17 cellular contexts compared by ENCODE assay signal in genomic region chr5:98906756-98907355, GRCh38. TPM values are rescaled to one million over a fixed set of nuclear protein-coding genes. Genes with fewer than 3 reads are reported as not detected.
DNase-seq lines count a peak whose midpoint lies in the region; ATAC-seq and TF ChIP-seq lines count a peak whose summit lies in the region.
"Had no signal": no experiment of that assay in that cellular context is flagged by ENCODE, and none has a peak within 500 bp of the region (broad histone marks: within the 10 kb centered on the region; RNA-seq: fewer than 3 reads in every experiment).

No MANE protein-coding gene starts in this region.

- H3K4me2 ChIP-seq in PC-3 (ENCODE audit: low read length) = no peak overlapping the region
- H3K4me2 ChIP-seq: PC-9 had no signal

- peaks cover 44% of the 10 kb centered on the region for H3K4me1 Mint-ChIP-seq in stimulated activated naive CD8-positive, alpha-beta T cell treated with anti-CD3 and anti-CD28 coated beads, Interleukin-15, amount 100 ng/mL, for 72 hours
- peaks cover 42% of the 10 kb centered on the region for H3K4me1 Mint-ChIP-seq in central memory CD8-positive, alpha-beta T cell

- H3K9me3 Mint-ChIP-seq in stimulated activated naive CD8-positive, alpha-beta T cell treated with anti-CD3 and anti-CD28 coated beads, Interleukin-15, amount 100 ng/mL, for 72 hours = no peaks in the 10 kb centered on the region
- H3K9me3 Mint-ChIP-seq in central memory CD8-positive, alpha-beta T cell = no peaks in the 10 kb centered on the region
- H3K9me3 Mint-ChIP-seq: activated B cell treated with CpG ODN at 0.5 μM for 24 hours, H9, nephron progenitor cell had no signal

- H3F3A ChIP-seq in PC-3 (ENCODE audit: low read length, unreplicated experiment) = peaks cover 13% of the 10 kb centered on the region

- no peak overlapping the region for H3K4me3 Mint-ChIP-seq in stimulated activated naive CD8-positive, alpha-beta T cell treated with anti-CD3 and anti-CD28 coated beads, Interleukin-15, amount 100 ng/mL, for 72 hours
- no peak overlapping the region for H3K4me3 Mint-ChIP-seq in central memory CD8-positive, alpha-beta T cell
- H3K4me3 Mint-ChIP-seq: activated B cell treated with CpG ODN at 0.5 μM for 24 hours, H9, nephron progenitor cell had no signal

- H3K27me3 Mint-ChIP-seq in stimulated activated naive CD8-positive, alpha-beta T cell treated with anti-CD3 and anti-CD28 coated beads, Interleukin-15, amount 100 ng/mL, for 72 hours = no peaks in the 10 kb centered on the region
- H3K27me3 Mint-ChIP-seq in central memory CD8-positive, alpha-beta T cell = no peaks in the 10 kb centered on the region
- H3K27me3 Mint-ChIP-seq: activated B cell treated with CpG ODN at 0.5 μM for 24 hours had no signal

- peaks cover 32% of the 10 kb centered on the region for H3K36me3 Mint-ChIP-seq in central memory CD8-positive, alpha-beta T cell (ENCODE audit: insufficient read depth)

- H3K9me3 ChIP-seq in PC-3 (ENCODE audit: low read length) = no peaks in the 10 kb centered on the region
- H3K9me3 ChIP-seq: gastrocnemius medialis, right atrium auricular region had no signal

- CTCF ChIA-PET in PC-3 (lab: Charles Lee) = interaction anchor here (1.7 kb wide), 1 partner anchor 126 kb away, joined by 7 read pairs; no protein-coding TSS in a partner anchor
- CTCF ChIA-PET in HEK293T (lab: Yijun Ruan, JAX) = interaction anchor here (1.9 kb wide), 1 partner anchor 156 kb away, joined by 4 read pairs; no protein-coding TSS in a partner anchor

- no peak overlapping the region for H3K27ac Mint-ChIP-seq in stimulated activated naive CD8-positive, alpha-beta T cell treated with anti-CD3 and anti-CD28 coated beads, Interleukin-15, amount 100 ng/mL, for 72 hours
- peak overlapping the region; percentile 16 for H3K27ac Mint-ChIP-seq in central memory CD8-positive, alpha-beta T cell (ENCODE audit: low read depth)
- H3K27ac Mint-ChIP-seq: activated B cell treated with CpG ODN at 0.5 μM for 24 hours, nephron progenitor cell had no signal

- no peak for DNase-seq in stimulated activated naive CD8-positive, alpha-beta T cell treated with anti-CD3 and anti-CD28 coated beads, Interleukin-15, Interleukin-2, amounts not matched to agents 100 U/mL and 50 U/mL, for 24 hours
- no peak for DNase-seq in stimulated activated naive CD8-positive, alpha-beta T cell treated with anti-CD3 and anti-CD28 coated beads, Interleukin-15, amount 100 ng/mL, for 72 hours
- DNase-seq in PC-3 (peak; percentile 66), dermis blood vessel endothelial cell (no peak), NK-92 (lab: John Stamatoyannopoulos, UW; ENCODE audit: unreplicated experiment) (no peak), HEK293T (ENCODE audit: extremely low spot score) (no peak), NCI-H748 treated with DMSO at 0.1 percent for 48 hours (lab: John Stamatoyannopoulos, UW) (no peak)
- no peak for DNase-seq in central memory CD8-positive, alpha-beta T cell (ENCODE audit: low spot score in 2 of 2)
- DNase-seq: activated B cell treated with CpG ODN at 0.5 μM for 24 hours, gastrocnemius medialis, H9, NCI-H1930, NCI-H526, nephron progenitor cell, PC-9 had no signal

- no peak overlapping the region for H3K4me3 ChIP-seq in PC-3 (ENCODE audit: low read length)
- H3K4me3 ChIP-seq: gastrocnemius medialis, PC-9, right atrium auricular region had no signal

- peak overlapping the region; percentile 2; the same call in 1 of the 2 replicates for H3K27ac ChIP-seq in PC-3 (ENCODE audit: low read length)
- H3K27ac ChIP-seq: gastrocnemius medialis, PC-9, right atrium auricular region had no signal

- peaks cover 26% of the 10 kb centered on the region for H4K20me1 ChIP-seq in PC-3 (ENCODE audit: low read length)

- POLR2A ChIA-PET in PC-3 (lab: Charles Lee; ENCODE audit: unreplicated experiment) (no interaction called here), HEK293T (lab: Yijun Ruan, JAX) (no interaction called here)

- H3K27me3 ChIP-seq in PC-3 (ENCODE audit: low read length) = no peaks in the 10 kb centered on the region
- H3K27me3 ChIP-seq: gastrocnemius medialis, right atrium auricular region had no signal

- no peak overlapping the region for H3K9ac ChIP-seq in PC-3 (ENCODE audit: low read length)

- H3K9me2 ChIP-seq in PC-3 (replicated peaks; ENCODE audit: low read length) = no peaks in the 10 kb centered on the region

- no peak for TF ChIP-seq CTCF in PC-3 (conservative IDR thresholded peaks at IDR 0.05; ENCODE audit: low read depth, low read length)

- ATAC-seq in stimulated activated naive CD8-positive, alpha-beta T cell treated with anti-CD3 and anti-CD28 coated beads, Interleukin-15, Interleukin-2, amounts not matched to agents 100 U/mL and 50 U/mL, for 24 hours = peak; percentile 55
- no peak for ATAC-seq in stimulated activated naive CD8-positive, alpha-beta T cell treated with anti-CD3 and anti-CD28 coated beads, Interleukin-15, amount 100 ng/mL, for 72 hours
- peak; percentile 62 for ATAC-seq in PC-3
- no peak for ATAC-seq in central memory CD8-positive, alpha-beta T cell (replicated peaks; ENCODE audit: extremely low read depth, poor library complexity, severe bottlenecking)
- ATAC-seq: gastrocnemius medialis, HepG2 had no signal

- peaks cover 35% of the 10 kb centered on the region for H3K36me3 ChIP-seq in PC-3 (ENCODE audit: low read depth, low read length)

- intact Hi-C loops in PC-3 (cut with micrococcal nuclease) = loop anchor here (1.0 kb wide), 3 partner anchors 20 to 153 kb away; no protein-coding TSS in a partner anchor

- peaks cover 52% of the 10 kb centered on the region for H3K4me1 ChIP-seq in PC-3 (ENCODE audit: insufficient read depth, low read length)

- no TSS peak for BruUV-seq in PC-3 (replicated peaks; lab: Mats Ljungman, UMichigan)

- H2AFZ ChIP-seq in PC-3 (ENCODE audit: low read length) = no peak overlapping the region
- H2AFZ ChIP-seq: PC-9 had no signal

- H3K79me2 ChIP-seq in PC-3 (ENCODE audit: low read length) = peaks cover 88% of the 10 kb centered on the region

TF ChIP-seq in HEK293T, 16 proteins besides CTCF, POLR2A, EP300 and RAD21:
- TF ChIP-seq ARNT (IDR thresholded peaks at IDR 0.05) = no peak
- no peak for TF ChIP-seq LEF1 (IDR thresholded peaks at IDR 0.05; ENCODE audit: borderline replicate concordance)
- TF ChIP-seq L3MBTL2 (conservative IDR thresholded peaks at IDR 0.05) = no peak
- no peak for TF ChIP-seq ELF4 (IDR thresholded peaks at IDR 0.05)
- no peak for TF ChIP-seq TARDBP (IDR thresholded peaks at IDR 0.05)
- no peak for TF ChIP-seq HDGF (IDR thresholded peaks at IDR 0.05; ENCODE audit: borderline replicate concordance)
- TF ChIP-seq PKNOX1 (IDR thresholded peaks at IDR 0.05) = no peak
- TF ChIP-seq BHLHE40 (IDR thresholded peaks at IDR 0.05; ENCODE audit: borderline replicate concordance) = no peak
- TF ChIP-seq ZNF384 (IDR thresholded peaks at IDR 0.05) = no peak

RNA-seq across cellular contexts. Expression of gene CHD1, which starts 22.0 kb away (rescaled TPM):
- total RNA-seq in PC-3 (2014; rRNA removed) (45.9 and 52.3 TPM in 2 replicates), dermis blood vessel endothelial cell (74.4 and 104 TPM in 2 replicates)

Comparison
In these comparisons a context has a peak if more than half of its experiments do, and no peak if none do; other contexts are left out.
1. ATAC-seq: peak in stimulated activated naive CD8-positive, alpha-beta T cell treated with anti-CD3 and anti-CD28 coated beads, Interleukin-15, Interleukin-2, amounts not matched to agents 100 U/mL and 50 U/mL, for 24 hours (single experiment) and PC-3 (single experiment); none in stimulated activated naive CD8-positive, alpha-beta T cell treated with anti-CD3 and anti-CD28 coated beads, Interleukin-15, amount 100 ng/mL, for 72 hours (single experiment) and central memory CD8-positive, alpha-beta T cell (single experiment).